In the genomic region with DNA sequence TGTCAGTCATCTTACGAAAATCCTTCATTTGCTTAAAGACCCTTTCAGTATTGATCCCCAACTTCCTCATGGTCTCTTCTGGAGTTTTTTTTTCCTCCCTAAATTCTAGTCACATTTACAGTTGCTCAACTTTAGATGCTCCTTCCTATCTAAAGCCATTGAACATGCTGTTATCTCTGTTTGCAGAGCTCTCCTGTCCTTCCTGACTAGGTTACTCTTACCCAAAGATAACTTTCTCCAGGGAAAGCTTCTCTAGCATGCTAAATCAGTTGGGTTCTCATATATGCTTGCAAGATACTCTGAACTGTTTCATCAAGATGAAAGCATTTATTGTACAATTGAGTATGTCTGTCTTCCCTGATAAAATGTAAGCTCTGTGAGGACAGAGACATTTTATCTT, we compare ENCODE assay signal across 1 cellular context.
TF ChIP-seq lines count a peak whose summit lies in the region.

No MANE protein-coding gene starts in this region.

TF ChIP-seq in K562, 482 proteins besides CTCF, POLR2A, EP300 and RAD21 (continued from another document and continues in another):
- TF ChIP-seq STAT6 (CRISPR knock-in tag; IDR thresholded peaks at IDR 0.05) (no peak), HOXB6 (CRISPR knock-in tag; IDR thresholded peaks at IDR 0.05; ENCODE audit: borderline replicate concordance) (no peak), U2AF2 (optimal IDR thresholded peaks at IDR 0.05; ENCODE audit: low read depth, low read length) (no peak), MTA2 (IDR thresholded peaks at IDR 0.05; ENCODE audit: low read depth) (peak; percentile 88), ILK (tag; IDR thresholded peaks at IDR 0.05; ENCODE audit: borderline replicate concordance, low read depth) (no peak), HEY1 (CRISPR knock-in tag; IDR thresholded peaks at IDR 0.05; ENCODE audit: borderline replicate concordance) (no peak), ARID4B (CRISPR knock-in tag; IDR thresholded peaks at IDR 0.05) (no peak), SETDB1 (IDR thresholded peaks at IDR 0.05; ENCODE audit: low read length) (no peak), SAFB2 (IDR thresholded peaks at IDR 0.05; ENCODE audit: borderline replicate concordance, low read depth, low read length, severe bottlenecking) (no peak), PHB (CRISPR knock-in tag; IDR thresholded peaks at IDR 0.05) (no peak), NR4A1 (CRISPR knock-in tag; IDR thresholded peaks at IDR 0.05) (no peak), NR4A1 (tag; IDR thresholded peaks at IDR 0.05) (peak; percentile 56; the same call in 1 of the 2 replicates), ZMIZ1 (IDR thresholded peaks at IDR 0.05; ENCODE audit: low read depth in 2 of 2, low read length in 2 of 2) (no peak; a peak in 1 of 4 replicates), HBP1 (CRISPR knock-in tag; IDR thresholded peaks at IDR 0.05) (no peak), TAL1 (IDR thresholded peaks at IDR 0.05) (peak; percentile 96), CTBP1 (IDR thresholded peaks at IDR 0.05; ENCODE audit: borderline replicate concordance) (peak; percentile 88), DLX4 (CRISPR knock-in tag; IDR thresholded peaks at IDR 0.05) (no peak), HMG20B (CRISPR knock-in tag; IDR thresholded peaks at IDR 0.05) (no peak), RBM39 (optimal IDR thresholded peaks at IDR 0.05; ENCODE audit: low read depth, low read length) (no peak), NUFIP1 (IDR thresholded peaks at IDR 0.05; ENCODE audit: partially characterized antibody) (no peak), SRSF9 (IDR thresholded peaks at IDR 0.05; ENCODE audit: borderline replicate concordance, low read depth, low read length) (no peak), CCNT2 (IDR thresholded peaks at IDR 0.05; ENCODE audit: borderline replicate concordance, extremely low read depth, insufficient read length, low read depth, low read length) (peak; percentile 37), CHAMP1 (IDR thresholded peaks at IDR 0.05) (peak; percentile 83), SUPT5H (IDR thresholded peaks at IDR 0.05) (no peak), TCF3 (CRISPR knock-in tag; IDR thresholded peaks at IDR 0.05) (peak; percentile 95), LARP7 (IDR thresholded peaks at IDR 0.05) (no peak), BRD9 (IDR thresholded peaks at IDR 0.05; ENCODE audit: low read depth, partially characterized antibody) (peak; percentile 76), UBTF (IDR thresholded peaks at IDR 0.05; ENCODE audit: borderline replicate concordance in 1 of 2, low read depth in 2 of 2, low read length in 2 of 2) (no peak), TCF7 (IDR thresholded peaks at IDR 0.05; ENCODE audit: borderline replicate concordance) (no peak), ZNF445 (CRISPR knock-in tag; IDR thresholded peaks at IDR 0.05; ENCODE audit: low read depth) (no peak)
- TF ChIP-seq, protein P1, sequence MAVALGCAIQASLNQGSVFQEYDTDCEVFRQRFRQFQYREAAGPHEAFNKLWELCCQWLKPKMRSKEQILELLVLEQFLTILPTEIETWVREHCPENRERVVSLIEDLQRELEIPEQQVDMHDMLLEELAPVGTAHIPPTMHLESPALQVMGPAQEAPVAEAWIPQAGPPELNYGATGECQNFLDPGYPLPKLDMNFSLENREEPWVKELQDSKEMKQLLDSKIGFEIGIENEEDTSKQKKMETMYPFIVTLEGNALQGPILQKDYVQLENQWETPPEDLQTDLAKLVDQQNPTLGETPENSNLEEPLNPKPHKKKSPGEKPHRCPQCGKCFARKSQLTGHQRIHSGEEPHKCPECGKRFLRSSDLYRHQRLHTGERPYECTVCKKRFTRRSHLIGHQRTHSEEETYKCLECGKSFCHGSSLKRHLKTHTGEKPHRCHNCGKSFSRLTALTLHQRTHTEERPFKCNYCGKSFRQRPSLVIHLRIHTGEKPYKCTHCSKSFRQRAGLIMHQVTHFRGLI (CRISPR knock-in tag; IDR thresholded peaks at IDR 0.05): no peak
- TF ChIP-seq, protein P2, sequence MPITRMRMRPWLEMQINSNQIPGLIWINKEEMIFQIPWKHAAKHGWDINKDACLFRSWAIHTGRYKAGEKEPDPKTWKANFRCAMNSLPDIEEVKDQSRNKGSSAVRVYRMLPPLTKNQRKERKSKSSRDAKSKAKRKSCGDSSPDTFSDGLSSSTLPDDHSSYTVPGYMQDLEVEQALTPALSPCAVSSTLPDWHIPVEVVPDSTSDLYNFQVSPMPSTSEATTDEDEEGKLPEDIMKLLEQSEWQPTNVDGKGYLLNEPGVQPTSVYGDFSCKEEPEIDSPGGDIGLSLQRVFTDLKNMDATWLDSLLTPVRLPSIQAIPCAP (CRISPR knock-in tag; IDR thresholded peaks at IDR 0.05; ENCODE audit: borderline replicate concordance): no peak
- TF ChIP-seq, protein P3, sequence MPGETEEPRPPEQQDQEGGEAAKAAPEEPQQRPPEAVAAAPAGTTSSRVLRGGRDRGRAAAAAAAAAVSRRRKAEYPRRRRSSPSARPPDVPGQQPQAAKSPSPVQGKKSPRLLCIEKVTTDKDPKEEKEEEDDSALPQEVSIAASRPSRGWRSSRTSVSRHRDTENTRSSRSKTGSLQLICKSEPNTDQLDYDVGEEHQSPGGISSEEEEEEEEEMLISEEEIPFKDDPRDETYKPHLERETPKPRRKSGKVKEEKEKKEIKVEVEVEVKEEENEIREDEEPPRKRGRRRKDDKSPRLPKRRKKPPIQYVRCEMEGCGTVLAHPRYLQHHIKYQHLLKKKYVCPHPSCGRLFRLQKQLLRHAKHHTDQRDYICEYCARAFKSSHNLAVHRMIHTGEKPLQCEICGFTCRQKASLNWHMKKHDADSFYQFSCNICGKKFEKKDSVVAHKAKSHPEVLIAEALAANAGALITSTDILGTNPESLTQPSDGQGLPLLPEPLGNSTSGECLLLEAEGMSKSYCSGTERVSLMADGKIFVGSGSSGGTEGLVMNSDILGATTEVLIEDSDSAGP (CRISPR knock-in tag; IDR thresholded peaks at IDR 0.05): no peak
